In genomic region chr1:165053273-165053835, GRCh38 we compare ENCODE assay signal across 23 cellular contexts.
"Had no signal": no experiment of that assay in that cellular context is flagged by ENCODE, and none has a peak within 500 bp of the region (broad histone marks: within the 10 kb centered on the region; RNA-seq: fewer than 3 reads in every experiment).

No MANE protein-coding gene starts in this region.

- H3K27me3 ChIP-seq: transverse colon had no signal

- H3K4me1 Mint-ChIP-seq: activated CD4-positive, alpha-beta T cell treated with anti-CD3 and anti-CD28 coated beads, Interleukin-2, amount 10 ng/mL, durations not matched to agents 7 days and 5 days; memory B cell; naive thymus-derived CD8-positive, alpha-beta T cell had no signal

- H3K9me3 Mint-ChIP-seq: activated CD4-positive, alpha-beta T cell treated with anti-CD3 and anti-CD28 coated beads, Interleukin-2, amount 10 ng/mL, durations not matched to agents 7 days and 5 days; dendritic cell treated with granulocyte-macrophage colony-stimulating factor and Interleukin-4, amounts not matched to agents 40 ng/mL and 50 ng/mL, for 4 days; memory B cell had no signal

- H3K27ac ChIP-seq: heart right ventricle, left ventricle myocardium inferior, skin epidermis, transverse colon had no signal

- H3K36me3 Mint-ChIP-seq: activated naive CD8-positive, alpha-beta T cell; memory B cell had no signal

- H3K27ac Mint-ChIP-seq: activated CD4-positive, alpha-beta T cell treated with anti-CD3 and anti-CD28 coated beads, Interleukin-2, amount 10 ng/mL, durations not matched to agents 7 days and 5 days; activated naive CD8-positive, alpha-beta T cell; dendritic cell treated with granulocyte-macrophage colony-stimulating factor and Interleukin-4, amounts not matched to agents 40 ng/mL and 50 ng/mL, for 4 days; effector memory CD8-positive, alpha-beta T cell; memory B cell; naive thymus-derived CD8-positive, alpha-beta T cell; progenitor cell of endocrine pancreas had no signal

- ATAC-seq: effector memory CD8-positive, alpha-beta T cell; heart right ventricle; naive thymus-derived CD8-positive, alpha-beta T cell; right cardiac atrium had no signal

- H3K4me3 Mint-ChIP-seq: activated CD4-positive, alpha-beta T cell treated with anti-CD3 and anti-CD28 coated beads, Interleukin-2, amount 10 ng/mL, durations not matched to agents 7 days and 5 days; activated naive CD8-positive, alpha-beta T cell; dendritic cell treated with granulocyte-macrophage colony-stimulating factor and Interleukin-4, amounts not matched to agents 40 ng/mL and 50 ng/mL, for 4 days; effector memory CD8-positive, alpha-beta T cell; memory B cell; naive thymus-derived CD8-positive, alpha-beta T cell had no signal

- H3K9me3 ChIP-seq: heart right ventricle, left ventricle myocardium inferior, transverse colon had no signal

- DNase-seq: activated CD4-positive, alpha-beta T cell treated with anti-CD3 and anti-CD28 coated beads, Interleukin-2, amount 10 ng/mL, durations not matched to agents 7 days and 5 days; activated CD4-positive, CD25-positive, alpha-beta regulatory T cell; activated CD8-positive, alpha-beta memory T cell treated with anti-CD3 and anti-CD28 coated beads, Interleukin-2, amount 50 U/mL, for 48 hours; activated gamma-delta T cell treated with Interleukin-2 at 50 U/mL for 16 hours; cerebellar nuclear complex; effector memory CD8-positive, alpha-beta T cell; heart right ventricle; left ventricle myocardium inferior; naive thymus-derived CD8-positive, alpha-beta T cell; nucleus accumbens; right cardiac atrium; stimulated activated CD4-positive, alpha-beta T cell treated with anti-CD3 and anti-CD28 coated beads, Interleukin-4, amount 100 ng/mL, for 4 hours; stimulated activated CD8-positive, alpha-beta memory T cell treated with anti-CD3 and anti-CD28 coated beads, Interleukin-4, amount 100 ng/mL, for 48 hours; stimulated activated naive CD4-positive, alpha-beta T cell treated with Interleukin-2 at 50 U/mL for 16 hours; substantia nigra; transverse colon had no signal

- H3K4me1 ChIP-seq: left ventricle myocardium inferior, transverse colon had no signal

- FAIRE-seq: frontal cortex, keratinocyte had no signal

- H3K36me3 ChIP-seq: heart right ventricle, left ventricle myocardium inferior, transverse colon had no signal

- H3K4me3 ChIP-seq: heart right ventricle, left ventricle myocardium inferior, skin epidermis, transverse colon had no signal
